8 cellular contexts compared by ENCODE assay signal in genomic region chr1:39575191-39576015, GRCh38. TPM values are rescaled to one million over a fixed set of nuclear protein-coding genes. Genes with fewer than 3 reads are reported as not detected.
DNase-seq lines count a peak whose midpoint lies in the region; ATAC-seq and TF ChIP-seq lines count a peak whose summit lies in the region.

No MANE protein-coding gene starts in this region.

- ATAC-seq in GM21528 (IDR thresholded peaks at IDR 0.05; ENCODE audit: low FRiP score, unreplicated experiment) = no peak

- H3K9me3 ChIP-seq in MG63 = no peaks in the 10 kb centered on the region

- peak overlapping the region; percentile 52 for H3K27ac ChIP-seq in layer of hippocampus (ENCODE audit: low read depth, low read length)

- H3K36me3 ChIP-seq in MG63 = peaks cover 57% of the 10 kb centered on the region

- DNase-seq in MG63 (peak; percentile 44), cerebellum (ENCODE audit: low spot score) (peak; percentile 39), putamen (ENCODE audit: low spot score) (no peak)
- peak; percentile 5 to 16 (median 9) for DNase-seq in activated CD4-positive, CD25-positive, alpha-beta regulatory T cell (lab: John Stamatoyannopoulos, UW)
- peak; percentile 60 for DNase-seq in stimulated activated CD4-positive, alpha-beta T cell treated with anti-CD3 and anti-CD28 coated beads, Interleukin-1b, Interleukin-23, amount 100 ng/mL, for 48 hours

- H3K4me3 ChIP-seq in MG63 = peak overlapping the region; percentile 78

- TF ChIP-seq POLR2A in GM18526 (IDR thresholded peaks at IDR 0.05; ENCODE audit: extremely low read depth, insufficient read length) = peak; percentile 22

- H3K27me3 ChIP-seq in MG63 (no peaks in the 10 kb centered on the region), layer of hippocampus (ENCODE audit: control insufficient read depth, insufficient read depth, low read length) (no peaks in the 10 kb centered on the region)

RNA-seq across cellular contexts. Expression of gene PABPC4, which starts 1.2 kb away (rescaled TPM):
- 153 TPM in 2 replicates for total RNA-seq in MG63 (2014; rRNA removed; shearing (Covaris generic); ENCODE audit: low replicate concordance)
- total RNA-seq in cerebellum = 79.6 TPM
